In genomic region chrX:3531435-3531834, GRCh38 we compare ENCODE assay signal across 4 cellular contexts.
TF ChIP-seq lines count a peak whose summit lies in the region.

No MANE protein-coding gene starts in this region.

TF ChIP-seq in A549, 52 proteins besides CTCF, POLR2A, EP300 and RAD21:
- peak; percentile 77 for TF ChIP-seq MAFK (IDR thresholded peaks at IDR 0.05; ENCODE audit: partially characterized antibody)

TF ChIP-seq in IMR-90, 13 proteins besides CTCF, POLR2A, EP300 and RAD21:
- peak; percentile 85 for TF ChIP-seq MAFK (IDR thresholded peaks at IDR 0.05; ENCODE audit: low read depth, low read length)
TF ChIP-seq in IMR-90: peak in this region for 1; not testable (repeated sequence) for 12.

TF ChIP-seq in H1, 55 proteins besides CTCF, POLR2A, EP300 and RAD21:
- TF ChIP-seq MAFK (IDR thresholded peaks at IDR 0.05; ENCODE audit: low read depth, low read length), result 0 out of 2 replicates have a peak, but pooled peaks have one; percentile 30

TF ChIP-seq in HepG2, 621 proteins besides CTCF, POLR2A, EP300 and RAD21:
- TF ChIP-seq MAFK (conservative IDR thresholded peaks at IDR 0.05 in 1 of 2, IDR thresholded peaks at IDR 0.05 in 1 of 2; ENCODE audit: low read length in 2 of 2) (peak in 1 of 2 experiments; percentile 73; a peak in 3 of 4 replicates), MAFF (IDR thresholded peaks at IDR 0.05; ENCODE audit: low read depth, low read length) (peak; percentile 52; the same call in 1 of the 2 replicates)
